In genomic region chr1:233670363-233670762, GRCh38 we compare ENCODE assay signal across 3 cellular contexts. TPM values are rescaled to one million over a fixed set of nuclear protein-coding genes. Genes with fewer than 3 reads are reported as not detected.
"Had no signal": no experiment of that assay in that cellular context is flagged by ENCODE, and none has a peak within 500 bp of the region (broad histone marks: within the 10 kb centered on the region; RNA-seq: fewer than 3 reads in every experiment).

No MANE protein-coding gene starts in this region.

RNA-seq across cellular contexts. Expression of gene KCNK1, which starts 56.5 kb away (rescaled TPM):
- total RNA-seq: HepG2, HFFc6 had no signal
- polyA plus RNA-seq: HepG2, IgD-negative memory B cell had no signal
